ENCODE assay signal across 1 cellular context in the genomic region with DNA sequence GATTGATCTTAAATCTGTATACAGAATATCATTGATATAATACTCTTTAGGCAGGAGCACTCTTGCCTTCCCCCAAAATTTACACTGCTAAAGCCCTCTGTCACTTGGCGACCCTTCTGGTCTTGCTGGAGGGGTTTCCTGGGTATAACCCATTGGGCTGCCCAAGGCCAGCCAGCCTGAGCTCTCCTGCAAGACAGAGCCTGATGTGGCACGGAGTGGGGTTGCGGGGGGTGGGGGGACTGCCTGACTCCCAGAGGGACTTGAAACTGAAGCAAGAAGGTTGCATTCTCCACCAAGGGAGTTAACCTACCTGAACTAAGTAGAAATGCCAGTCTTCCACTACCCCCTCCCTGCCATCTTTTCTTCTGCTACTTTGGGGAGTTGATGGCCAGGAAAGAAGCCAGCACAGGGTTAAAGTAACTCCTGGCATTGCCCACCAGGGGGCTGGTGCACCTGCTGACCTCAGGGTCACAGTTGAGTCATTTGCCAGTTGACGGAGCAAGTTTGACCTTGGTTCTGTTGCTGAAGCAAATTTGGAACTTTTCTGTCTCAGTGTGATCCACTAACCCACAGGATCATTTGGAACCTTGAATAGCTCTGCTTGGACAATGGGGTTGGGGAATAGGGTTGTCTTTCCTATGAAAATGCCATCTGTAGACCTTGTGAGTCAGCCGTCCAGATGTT.
TF ChIP-seq lines count a peak whose summit lies in the region.

No MANE protein-coding gene starts in this region.

TF ChIP-seq in SK-N-SH, 30 proteins besides CTCF, POLR2A, EP300 and RAD21 (continued from another document):
- TF ChIP-seq EZH2phosphoT487 (IDR thresholded peaks at IDR 0.05; ENCODE audit: borderline replicate concordance, low read depth), result no peak
- TF ChIP-seq, protein P1, sequence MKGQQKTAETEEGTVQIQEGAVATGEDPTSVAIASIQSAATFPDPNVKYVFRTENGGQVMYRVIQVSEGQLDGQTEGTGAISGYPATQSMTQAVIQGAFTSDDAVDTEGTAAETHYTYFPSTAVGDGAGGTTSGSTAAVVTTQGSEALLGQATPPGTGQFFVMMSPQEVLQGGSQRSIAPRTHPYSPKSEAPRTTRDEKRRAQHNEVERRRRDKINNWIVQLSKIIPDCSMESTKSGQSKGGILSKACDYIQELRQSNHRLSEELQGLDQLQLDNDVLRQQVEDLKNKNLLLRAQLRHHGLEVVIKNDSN (IDR thresholded peaks at IDR 0.05; ENCODE audit: borderline replicate concordance, low read depth), result no peak
